In the genomic region with DNA sequence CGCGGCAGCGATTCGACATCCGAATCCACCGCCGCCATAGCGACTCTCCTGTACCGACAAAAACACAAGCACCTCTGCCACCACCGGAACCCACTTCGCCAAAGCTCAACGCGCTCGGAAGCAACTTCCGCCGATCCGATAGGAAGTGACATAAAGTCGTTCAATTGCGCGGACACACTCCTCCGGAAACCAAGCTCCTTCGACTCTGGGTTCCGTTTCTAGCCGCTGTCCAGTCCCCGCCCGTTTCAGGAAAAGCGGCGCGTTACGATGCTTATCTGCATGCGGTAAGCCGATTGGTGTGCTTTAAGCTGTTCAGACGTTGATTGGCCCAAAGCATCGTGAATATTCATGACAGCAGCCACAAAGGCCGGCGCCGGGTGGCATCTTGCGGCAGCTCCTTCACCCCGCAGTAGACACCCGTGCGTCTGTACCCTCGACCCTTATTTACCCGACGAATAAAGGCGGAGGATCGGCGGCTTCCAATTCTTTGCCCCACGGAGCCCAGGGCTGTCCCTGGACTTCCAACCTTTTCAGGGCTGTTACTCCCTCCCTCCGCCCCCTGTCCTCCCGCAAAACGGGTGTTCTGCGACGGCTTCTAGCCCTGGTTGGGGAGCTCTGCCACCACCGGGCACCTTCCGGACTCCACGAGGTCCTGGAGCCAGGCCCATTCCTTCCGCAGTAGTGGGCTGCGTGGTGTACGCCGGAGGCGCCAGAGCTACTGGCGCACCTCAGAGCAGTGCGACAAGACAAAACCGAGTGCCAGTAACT, we compare ENCODE assay signal across 8 cellular contexts. TPM values are rescaled to one million over a fixed set of nuclear protein-coding genes. Genes with fewer than 3 reads are reported as not detected.
A peak's percentile ranks its signal among the peaks of the same experiment; 100 is the strongest.
DNase-seq lines count a peak whose midpoint lies in the region; ATAC-seq and TF ChIP-seq lines count a peak whose summit lies in the region.

A gene with protein sequence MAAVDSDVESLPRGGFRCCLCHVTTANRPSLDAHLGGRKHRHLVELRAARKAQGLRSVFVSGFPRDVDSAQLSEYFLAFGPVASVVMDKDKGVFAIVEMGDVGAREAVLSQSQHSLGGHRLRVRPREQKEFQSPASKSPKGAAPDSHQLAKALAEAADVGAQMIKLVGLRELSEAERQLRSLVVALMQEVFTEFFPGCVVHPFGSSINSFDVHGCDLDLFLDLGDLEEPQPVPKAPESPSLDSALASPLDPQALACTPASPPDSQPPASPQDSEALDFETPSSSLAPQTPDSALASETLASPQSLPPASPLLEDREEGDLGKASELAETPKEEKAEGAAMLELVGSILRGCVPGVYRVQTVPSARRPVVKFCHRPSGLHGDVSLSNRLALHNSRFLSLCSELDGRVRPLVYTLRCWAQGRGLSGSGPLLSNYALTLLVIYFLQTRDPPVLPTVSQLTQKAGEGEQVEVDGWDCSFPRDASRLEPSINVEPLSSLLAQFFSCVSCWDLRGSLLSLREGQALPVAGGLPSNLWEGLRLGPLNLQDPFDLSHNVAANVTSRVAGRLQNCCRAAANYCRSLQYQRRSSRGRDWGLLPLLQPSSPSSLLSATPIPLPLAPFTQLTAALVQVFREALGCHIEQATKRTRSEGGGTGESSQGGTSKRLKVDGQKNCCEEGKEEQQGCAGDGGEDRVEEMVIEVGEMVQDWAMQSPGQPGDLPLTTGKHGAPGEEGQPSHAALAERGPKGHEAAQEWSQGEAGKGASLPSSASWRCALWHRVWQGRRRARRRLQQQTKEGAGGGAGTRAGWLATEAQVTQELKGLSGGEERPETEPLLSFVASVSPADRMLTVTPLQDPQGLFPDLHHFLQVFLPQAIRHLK (minus strand): TSS at position 76 of the 768 bp plus-strand sequence. CDS start 38 bp downstream, at position 38.

- CTCF ChIA-PET in BJ (lab: Yijun Ruan, JAX), result interaction anchor here (0.6 to 3.2 kb wide), 23 partner anchors 10 to 228 kb away, joined by 3 to 16 read pairs (median 5); a partner anchor contains a TSS

- ATAC-seq in GM19324 (IDR thresholded peaks at IDR 0.05; ENCODE audit: low FRiP score, unreplicated experiment) (peak; percentile 88), HG03469 (IDR thresholded peaks at IDR 0.05; ENCODE audit: unreplicated experiment) (peak; percentile 70), left colon (peak; percentile 86)

- peaks cover 38% of the 10 kb centered on the region for H3K4me1 Mint-ChIP-seq in activated CD4-positive, alpha-beta T cell treated with anti-CD3 and anti-CD28 coated beads, Interleukin-2, amount 10 ng/mL, durations not matched to agents 24 days and 14 days

- peak within 1 kb of the TSS; percentile 100 for H3K4me3 Mint-ChIP-seq in activated CD4-positive, alpha-beta T cell treated with anti-CD3 and anti-CD28 coated beads, Interleukin-2, amount 10 ng/mL, durations not matched to agents 24 days and 14 days

- H3K9me3 Mint-ChIP-seq in activated CD4-positive, alpha-beta T cell treated with anti-CD3 and anti-CD28 coated beads, Interleukin-2, amount 10 ng/mL, durations not matched to agents 24 days and 14 days, result no peaks in the 10 kb centered on the region

- intact Hi-C loops in activated CD4-positive, alpha-beta T cell treated with anti-CD3 and anti-CD28 coated beads, Interleukin-2, amount 10 ng/mL, durations not matched to agents 24 days and 14 days (cut with micrococcal nuclease), result loop anchor here (1.0 to 10.0 kb wide), 13 partner anchors 8 to 289 kb away; a partner anchor contains a TSS
- intact Hi-C loops in left colon (cut with DNase I, micrococcal nuclease), result loop anchor here in 1 of 2 donors (10.0 kb wide), 1 partner anchor 103 kb away; no protein-coding TSS in a partner anchor

- peak within 1 kb of the TSS; percentile 99 for H3K27ac Mint-ChIP-seq in activated CD4-positive, alpha-beta T cell treated with anti-CD3 and anti-CD28 coated beads, Interleukin-2, amount 10 ng/mL, durations not matched to agents 24 days and 14 days

- H3K4me3 ChIP-seq in BJ (ENCODE audit: low read depth, low read length), result peak within 1 kb of the TSS; percentile 51
- peak within 1 kb of the TSS; percentile 77 for H3K4me3 ChIP-seq in coronary artery

- peaks cover 61% of the 10 kb centered on the region for H3K36me3 Mint-ChIP-seq in activated CD4-positive, alpha-beta T cell treated with anti-CD3 and anti-CD28 coated beads, Interleukin-2, amount 10 ng/mL, durations not matched to agents 24 days and 14 days (ENCODE audit: low read depth)

- POLR2A ChIA-PET in BJ (lab: Charles Lee), result interaction anchor here (0.6 to 1.5 kb wide), 6 partner anchors 10 to 249 kb away, joined by 3 to 25 read pairs (median 8); a partner anchor contains a TSS

- peak within 1 kb of the TSS; percentile 90 to 97 for H3K27ac ChIP-seq in coronary artery

- DNase-seq in BJ (ENCODE audit: low read depth) (peak; percentile 96), NCI-H526 treated with DMSO at 0.1 percent for 48 hours (lab: John Stamatoyannopoulos, UW) (peak; percentile 100), coronary artery (ENCODE audit: low spot score) (peak; percentile 98), left colon (peak; percentile 95 to 98)
- DNase-seq in activated CD4-positive, alpha-beta T cell treated with anti-CD3 and anti-CD28 coated beads, Interleukin-2, amount 10 ng/mL, durations not matched to agents 24 days and 14 days, result peak; percentile 99
- DNase-seq in stimulated activated CD4-positive, alpha-beta T cell treated with anti-CD3 and anti-CD28 coated beads, Interleukin-1b, Interleukin-23, amount 100 ng/mL, for 48 hours, result peak; percentile 97

- H3K36me3 ChIP-seq in BJ (ENCODE audit: control insufficient read depth, insufficient read depth, low read length), result peaks cover 23% of the 10 kb centered on the region

- no peak for TF ChIP-seq CTCF in BJ (IDR thresholded peaks at IDR 0.05; ENCODE audit: insufficient read depth, low read depth, low read length)
- TF ChIP-seq CTCF in coronary artery (IDR thresholded peaks at IDR 0.05), result no peak

- no peaks in the 10 kb centered on the region for H3K27me3 Mint-ChIP-seq in activated CD4-positive, alpha-beta T cell treated with anti-CD3 and anti-CD28 coated beads, Interleukin-2, amount 10 ng/mL, durations not matched to agents 24 days and 14 days

- no peaks in the 10 kb centered on the region for H3K27me3 ChIP-seq in BJ (ENCODE audit: control insufficient read depth, insufficient read depth, low read length)

RNA-seq across cellular contexts. Expression of the gene that starts here (rescaled TPM):
- 6.4 and 9.9 TPM in 2 replicates for polyA plus RNA-seq in BJ (2011; rRNA removed)
- polyA minus RNA-seq in BJ (2011; rRNA and poly(A)+ RNA removed), result 2.8 and 4.5 TPM in 2 replicates
- 45.3 and 50.9 TPM in 2 replicates for total RNA-seq in activated CD4-positive, alpha-beta T cell treated with anti-CD3 and anti-CD28 coated beads, Interleukin-2, amount 10 ng/mL, durations not matched to agents 24 days and 14 days
- total RNA-seq in left colon, result 10 to 100 TPM; 14.0 to 14.7 TPM

Comparison
In these comparisons a context has a peak if more than half of its experiments do, and no peak if none do; other contexts are left out.
1. Peak in every context shown above with its lines: DNase-seq, ATAC-seq, H3K4me3 ChIP-seq and H3K27ac ChIP-seq.